1 cellular context compared by ENCODE assay signal in the genomic region with DNA sequence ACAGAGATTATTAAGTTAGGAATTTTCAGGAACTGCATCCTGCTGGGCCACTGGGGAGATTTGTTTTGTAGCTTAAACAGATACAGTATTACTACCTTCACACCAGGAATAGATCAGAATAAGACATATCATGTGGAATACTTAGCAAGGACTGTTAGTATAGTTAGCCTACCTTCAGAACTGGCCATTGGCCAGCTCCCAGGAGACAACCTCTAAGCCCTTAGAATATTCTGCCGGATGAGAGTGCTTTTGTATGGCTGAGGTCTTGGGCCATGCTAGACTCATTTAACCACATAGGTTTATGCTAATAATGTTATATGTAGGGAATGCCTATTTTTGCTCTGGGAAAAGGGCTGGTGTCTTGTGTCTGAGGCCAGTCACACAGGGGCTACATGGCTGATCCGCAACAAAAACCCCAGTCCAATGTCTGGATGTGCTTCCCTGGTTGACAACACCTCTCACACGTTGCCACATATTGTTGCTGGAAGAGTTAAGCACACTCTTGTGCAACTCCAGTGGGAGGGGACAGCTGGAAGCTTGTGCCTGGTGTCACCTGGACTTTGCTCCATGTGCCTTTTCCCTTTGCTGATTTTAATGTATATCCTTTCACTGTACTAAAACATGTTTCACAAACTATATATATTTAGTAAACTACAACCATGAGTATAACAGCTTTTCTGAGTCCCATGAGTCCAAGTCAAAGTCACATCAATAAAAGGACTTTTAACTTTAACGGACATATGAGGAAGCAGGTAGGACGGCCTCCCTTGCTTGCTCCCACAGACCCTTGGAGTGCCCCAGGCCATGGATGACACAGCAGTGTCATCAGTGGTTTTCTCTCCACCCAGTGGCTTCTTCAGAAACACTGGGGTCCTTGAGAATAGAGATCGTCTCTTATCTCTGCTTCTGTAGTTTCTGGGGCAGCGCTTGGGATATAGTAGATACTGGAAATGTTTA.
TF ChIP-seq lines count a peak whose summit lies in the region.

No MANE protein-coding gene starts in this region.

TF ChIP-seq in HepG2, 621 proteins besides CTCF, POLR2A, EP300 and RAD21 (continued from another document and continues in another):
- TF ChIP-seq, protein P1, sequence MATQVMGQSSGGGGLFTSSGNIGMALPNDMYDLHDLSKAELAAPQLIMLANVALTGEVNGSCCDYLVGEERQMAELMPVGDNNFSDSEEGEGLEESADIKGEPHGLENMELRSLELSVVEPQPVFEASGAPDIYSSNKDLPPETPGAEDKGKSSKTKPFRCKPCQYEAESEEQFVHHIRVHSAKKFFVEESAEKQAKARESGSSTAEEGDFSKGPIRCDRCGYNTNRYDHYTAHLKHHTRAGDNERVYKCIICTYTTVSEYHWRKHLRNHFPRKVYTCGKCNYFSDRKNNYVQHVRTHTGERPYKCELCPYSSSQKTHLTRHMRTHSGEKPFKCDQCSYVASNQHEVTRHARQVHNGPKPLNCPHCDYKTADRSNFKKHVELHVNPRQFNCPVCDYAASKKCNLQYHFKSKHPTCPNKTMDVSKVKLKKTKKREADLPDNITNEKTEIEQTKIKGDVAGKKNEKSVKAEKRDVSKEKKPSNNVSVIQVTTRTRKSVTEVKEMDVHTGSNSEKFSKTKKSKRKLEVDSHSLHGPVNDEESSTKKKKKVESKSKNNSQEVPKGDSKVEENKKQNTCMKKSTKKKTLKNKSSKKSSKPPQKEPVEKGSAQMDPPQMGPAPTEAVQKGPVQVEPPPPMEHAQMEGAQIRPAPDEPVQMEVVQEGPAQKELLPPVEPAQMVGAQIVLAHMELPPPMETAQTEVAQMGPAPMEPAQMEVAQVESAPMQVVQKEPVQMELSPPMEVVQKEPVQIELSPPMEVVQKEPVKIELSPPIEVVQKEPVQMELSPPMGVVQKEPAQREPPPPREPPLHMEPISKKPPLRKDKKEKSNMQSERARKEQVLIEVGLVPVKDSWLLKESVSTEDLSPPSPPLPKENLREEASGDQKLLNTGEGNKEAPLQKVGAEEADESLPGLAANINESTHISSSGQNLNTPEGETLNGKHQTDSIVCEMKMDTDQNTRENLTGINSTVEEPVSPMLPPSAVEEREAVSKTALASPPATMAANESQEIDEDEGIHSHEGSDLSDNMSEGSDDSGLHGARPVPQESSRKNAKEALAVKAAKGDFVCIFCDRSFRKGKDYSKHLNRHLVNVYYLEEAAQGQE (IDR thresholded peaks at IDR 0.05; ENCODE audit: borderline replicate concordance in 1 of 2, low read depth in 1 of 2, low read length in 2 of 2): peak in 1 of 2 experiments; percentile 56; a peak in 2 of 4 replicates
- TF ChIP-seq ZNF556 (CRISPR knock-in tag; IDR thresholded peaks at IDR 0.05; ENCODE audit: borderline replicate concordance) (0 out of 2 replicates have a peak, but pooled peaks have one; percentile 69), THAP11 (CRISPR knock-in tag; IDR thresholded peaks at IDR 0.05) (peak; percentile 81), ZC3H13 (CRISPR knock-in tag; IDR thresholded peaks at IDR 0.05) (no peak), KMT2A (CRISPR knock-in tag; IDR thresholded peaks at IDR 0.05) (peak; percentile 69; the same call in 1 of the 2 replicates), RFXAP (CRISPR knock-in tag; IDR thresholded peaks at IDR 0.05; ENCODE audit: borderline replicate concordance) (peak; percentile 99), ZNF230 (CRISPR knock-in tag; IDR thresholded peaks at IDR 0.05) (no peak), ZNF24 (IDR thresholded peaks at IDR 0.05) (no peak), NFE2L2 (IDR thresholded peaks at IDR 0.05; ENCODE audit: low read length) (peak; percentile 43; the same call in 1 of the 2 replicates), ETV5 (CRISPR knock-in tag; IDR thresholded peaks at IDR 0.05; ENCODE audit: borderline replicate concordance) (peak; percentile 63; the same call in 1 of the 2 replicates), KDM5B (CRISPR knock-in tag; IDR thresholded peaks at IDR 0.05; ENCODE audit: borderline replicate concordance) (peak; percentile 45; the same call in 1 of the 2 replicates), REL (CRISPR knock-in tag; conservative IDR thresholded peaks at IDR 0.05) (no peak), TBX2 (CRISPR knock-in tag; IDR thresholded peaks at IDR 0.05; ENCODE audit: borderline replicate concordance) (peak; percentile 92), HIVEP1 (CRISPR knock-in tag; IDR thresholded peaks at IDR 0.05) (peak; percentile 40; the same call in 1 of the 2 replicates), ZFP36 (IDR thresholded peaks at IDR 0.05; ENCODE audit: borderline replicate concordance, low read depth, low read length, partially characterized antibody) (no peak), ZFP82 (CRISPR knock-in tag; IDR thresholded peaks at IDR 0.05; ENCODE audit: borderline replicate concordance) (no peak), TBP (CRISPR knock-in tag; IDR thresholded peaks at IDR 0.05) (no peak), PITX1 (CRISPR knock-in tag; IDR thresholded peaks at IDR 0.05) (peak; percentile 96), ZNF318 (CRISPR knock-in tag; IDR thresholded peaks at IDR 0.05) (peak; percentile 60; the same call in 1 of the 2 replicates), GZF1 (CRISPR knock-in tag; IDR thresholded peaks at IDR 0.05) (0 out of 2 replicates have a peak, but pooled peaks have one; percentile 35), RXRB (CRISPR knock-in tag; IDR thresholded peaks at IDR 0.05; ENCODE audit: borderline replicate concordance) (peak; percentile 87), FOXA3 (CRISPR knock-in tag; IDR thresholded peaks at IDR 0.05) (peak; percentile 92), ZMYM4 (CRISPR knock-in tag; IDR thresholded peaks at IDR 0.05) (peak; percentile 95), ELF1 (CRISPR knock-in tag; IDR thresholded peaks at IDR 0.05) (no peak)
- TF ChIP-seq, protein P2, sequence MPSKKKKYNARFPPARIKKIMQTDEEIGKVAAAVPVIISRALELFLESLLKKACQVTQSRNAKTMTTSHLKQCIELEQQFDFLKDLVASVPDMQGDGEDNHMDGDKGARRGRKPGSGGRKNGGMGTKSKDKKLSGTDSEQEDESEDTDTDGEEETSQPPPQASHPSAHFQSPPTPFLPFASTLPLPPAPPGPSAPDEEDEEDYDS (CRISPR knock-in tag; IDR thresholded peaks at IDR 0.05): 0 out of 2 replicates have a peak, but pooled peaks have one; percentile 27
- TF ChIP-seq, protein P3, sequence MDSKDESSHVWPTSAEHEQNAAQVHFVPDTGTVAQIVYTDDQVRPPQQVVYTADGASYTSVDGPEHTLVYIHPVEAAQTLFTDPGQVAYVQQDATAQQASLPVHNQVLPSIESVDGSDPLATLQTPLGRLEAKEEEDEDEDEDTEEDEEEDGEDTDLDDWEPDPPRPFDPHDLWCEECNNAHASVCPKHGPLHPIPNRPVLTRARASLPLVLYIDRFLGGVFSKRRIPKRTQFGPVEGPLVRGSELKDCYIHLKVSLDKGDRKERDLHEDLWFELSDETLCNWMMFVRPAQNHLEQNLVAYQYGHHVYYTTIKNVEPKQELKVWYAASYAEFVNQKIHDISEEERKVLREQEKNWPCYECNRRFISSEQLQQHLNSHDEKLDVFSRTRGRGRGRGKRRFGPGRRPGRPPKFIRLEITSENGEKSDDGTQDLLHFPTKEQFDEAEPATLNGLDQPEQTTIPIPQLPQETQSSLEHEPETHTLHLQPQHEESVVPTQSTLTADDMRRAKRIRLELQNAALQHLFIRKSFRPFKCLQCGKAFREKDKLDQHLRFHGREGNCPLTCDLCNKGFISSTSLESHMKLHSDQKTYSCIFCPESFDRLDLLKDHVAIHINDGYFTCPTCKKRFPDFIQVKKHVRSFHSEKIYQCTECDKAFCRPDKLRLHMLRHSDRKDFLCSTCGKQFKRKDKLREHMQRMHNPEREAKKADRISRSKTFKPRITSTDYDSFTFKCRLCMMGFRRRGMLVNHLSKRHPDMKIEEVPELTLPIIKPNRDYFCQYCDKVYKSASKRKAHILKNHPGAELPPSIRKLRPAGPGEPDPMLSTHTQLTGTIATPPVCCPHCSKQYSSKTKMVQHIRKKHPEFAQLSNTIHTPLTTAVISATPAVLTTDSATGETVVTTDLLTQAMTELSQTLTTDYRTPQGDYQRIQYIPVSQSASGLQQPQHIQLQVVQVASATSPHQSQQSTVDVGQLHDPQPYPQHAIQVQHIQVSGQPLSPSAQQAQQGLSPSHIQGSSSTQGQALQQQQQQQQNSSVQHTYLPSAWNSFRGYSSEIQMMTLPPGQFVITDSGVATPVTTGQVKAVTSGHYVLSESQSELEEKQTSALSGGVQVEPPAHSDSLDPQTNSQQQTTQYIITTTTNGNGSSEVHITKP (CRISPR knock-in tag; IDR thresholded peaks at IDR 0.05; ENCODE audit: low read depth): no peak
- TF ChIP-seq, protein P4, sequence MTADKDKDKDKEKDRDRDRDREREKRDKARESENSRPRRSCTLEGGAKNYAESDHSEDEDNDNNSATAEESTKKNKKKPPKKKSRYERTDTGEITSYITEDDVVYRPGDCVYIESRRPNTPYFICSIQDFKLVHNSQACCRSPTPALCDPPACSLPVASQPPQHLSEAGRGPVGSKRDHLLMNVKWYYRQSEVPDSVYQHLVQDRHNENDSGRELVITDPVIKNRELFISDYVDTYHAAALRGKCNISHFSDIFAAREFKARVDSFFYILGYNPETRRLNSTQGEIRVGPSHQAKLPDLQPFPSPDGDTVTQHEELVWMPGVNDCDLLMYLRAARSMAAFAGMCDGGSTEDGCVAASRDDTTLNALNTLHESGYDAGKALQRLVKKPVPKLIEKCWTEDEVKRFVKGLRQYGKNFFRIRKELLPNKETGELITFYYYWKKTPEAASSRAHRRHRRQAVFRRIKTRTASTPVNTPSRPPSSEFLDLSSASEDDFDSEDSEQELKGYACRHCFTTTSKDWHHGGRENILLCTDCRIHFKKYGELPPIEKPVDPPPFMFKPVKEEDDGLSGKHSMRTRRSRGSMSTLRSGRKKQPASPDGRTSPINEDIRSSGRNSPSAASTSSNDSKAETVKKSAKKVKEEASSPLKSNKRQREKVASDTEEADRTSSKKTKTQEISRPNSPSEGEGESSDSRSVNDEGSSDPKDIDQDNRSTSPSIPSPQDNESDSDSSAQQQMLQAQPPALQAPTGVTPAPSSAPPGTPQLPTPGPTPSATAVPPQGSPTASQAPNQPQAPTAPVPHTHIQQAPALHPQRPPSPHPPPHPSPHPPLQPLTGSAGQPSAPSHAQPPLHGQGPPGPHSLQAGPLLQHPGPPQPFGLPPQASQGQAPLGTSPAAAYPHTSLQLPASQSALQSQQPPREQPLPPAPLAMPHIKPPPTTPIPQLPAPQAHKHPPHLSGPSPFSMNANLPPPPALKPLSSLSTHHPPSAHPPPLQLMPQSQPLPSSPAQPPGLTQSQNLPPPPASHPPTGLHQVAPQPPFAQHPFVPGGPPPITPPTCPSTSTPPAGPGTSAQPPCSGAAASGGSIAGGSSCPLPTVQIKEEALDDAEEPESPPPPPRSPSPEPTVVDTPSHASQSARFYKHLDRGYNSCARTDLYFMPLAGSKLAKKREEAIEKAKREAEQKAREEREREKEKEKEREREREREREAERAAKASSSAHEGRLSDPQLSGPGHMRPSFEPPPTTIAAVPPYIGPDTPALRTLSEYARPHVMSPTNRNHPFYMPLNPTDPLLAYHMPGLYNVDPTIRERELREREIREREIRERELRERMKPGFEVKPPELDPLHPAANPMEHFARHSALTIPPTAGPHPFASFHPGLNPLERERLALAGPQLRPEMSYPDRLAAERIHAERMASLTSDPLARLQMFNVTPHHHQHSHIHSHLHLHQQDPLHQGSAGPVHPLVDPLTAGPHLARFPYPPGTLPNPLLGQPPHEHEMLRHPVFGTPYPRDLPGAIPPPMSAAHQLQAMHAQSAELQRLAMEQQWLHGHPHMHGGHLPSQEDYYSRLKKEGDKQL (CRISPR knock-in tag; IDR thresholded peaks at IDR 0.05; ENCODE audit: low read depth): peak; percentile 74; the same call in 1 of the 2 replicates
